In the genomic region with DNA sequence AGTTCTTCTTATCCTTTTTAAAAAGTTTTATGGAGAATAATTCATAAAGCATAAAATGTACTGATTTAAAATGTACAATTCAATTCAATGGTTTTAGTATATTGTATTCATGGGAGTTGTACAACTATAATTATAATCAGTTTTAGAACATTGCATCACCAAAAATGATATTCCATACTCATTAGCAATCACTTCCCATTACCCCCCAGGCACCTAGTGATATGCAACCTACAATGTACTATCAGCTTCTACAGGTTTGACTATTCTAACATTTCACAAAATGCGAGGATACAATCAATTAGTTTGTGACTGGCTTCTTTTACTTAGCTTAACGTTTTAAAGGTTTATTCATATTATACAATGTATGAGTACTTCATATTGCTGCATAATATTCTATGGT, we compare ENCODE assay signal across 22 cellular contexts. TPM values are rescaled to one million over a fixed set of nuclear protein-coding genes. Genes with fewer than 3 reads are reported as not detected.
"Had no signal": no experiment of that assay in that cellular context is flagged by ENCODE, and none has a peak within 500 bp of the region (broad histone marks: within the 10 kb centered on the region; RNA-seq: fewer than 3 reads in every experiment).

No MANE protein-coding gene starts in this region.

- H3K36me3 ChIP-seq: left lung, lower lobe of right lung, right atrium auricular region, sigmoid colon, tibial artery, upper lobe of left lung, uterus had no signal

- H3K4me3 Mint-ChIP-seq: dendritic cell treated with granulocyte-macrophage colony-stimulating factor and Interleukin-4, amounts not matched to agents 40 ng/mL and 50 ng/mL, for 4 days; effector memory CD8-positive, alpha-beta T cell; immature natural killer cell; memory B cell; naive thymus-derived CD8-positive, alpha-beta T cell; neural crest cell had no signal

- H3K27ac ChIP-seq: left lung, lower lobe of right lung, right atrium auricular region, sigmoid colon, upper lobe of left lung, uterus had no signal

- H3K4me3 ChIP-seq: left lung, lower lobe of right lung, right atrium auricular region, sigmoid colon, tibial artery, upper lobe of left lung, uterus had no signal

- ATAC-seq: effector memory CD8-positive, alpha-beta T cell; esophagus mucosa; left lung; lower lobe of right lung; naive thymus-derived CD8-positive, alpha-beta T cell had no signal

- DNase-seq: cerebellar nuclear complex; effector memory CD8-positive, alpha-beta T cell; immature natural killer cell; left lung; lower lobe of right lung; naive thymus-derived CD8-positive, alpha-beta T cell; sigmoid colon; small intestine; stimulated activated CD4-positive, alpha-beta T cell treated with anti-CD3 and anti-CD28 coated beads, Interleukin-12 subunit alpha, Interleukin-12 subunit beta, amount 100 ng/mL, for 4 hours; stimulated activated naive CD4-positive, alpha-beta T cell; tibial artery; upper lobe of left lung; uterus had no signal

- H3K27ac Mint-ChIP-seq: dendritic cell treated with granulocyte-macrophage colony-stimulating factor and Interleukin-4, amounts not matched to agents 40 ng/mL and 50 ng/mL, for 4 days; effector memory CD8-positive, alpha-beta T cell; immature natural killer cell; memory B cell; naive thymus-derived CD8-positive, alpha-beta T cell had no signal

- H3K27me3 ChIP-seq: left lung, right atrium auricular region, sigmoid colon, tibial artery, upper lobe of left lung, uterus had no signal

- H3K9me3 ChIP-seq: left lung, lower lobe of right lung, right atrium auricular region, sigmoid colon, tibial artery, upper lobe of left lung, uterus had no signal

- H3K27me3 Mint-ChIP-seq: dendritic cell treated with granulocyte-macrophage colony-stimulating factor and Interleukin-4, amounts not matched to agents 40 ng/mL and 50 ng/mL, for 4 days; effector memory CD8-positive, alpha-beta T cell; memory B cell had no signal

- H3K4me1 ChIP-seq: left lung, lower lobe of right lung, right atrium auricular region, sigmoid colon, tibial artery, upper lobe of left lung, uterus had no signal

- H3K36me3 Mint-ChIP-seq: immature natural killer cell; memory B cell; naive thymus-derived CD8-positive, alpha-beta T cell had no signal

- H3K9me3 Mint-ChIP-seq: dendritic cell treated with granulocyte-macrophage colony-stimulating factor and Interleukin-4, amounts not matched to agents 40 ng/mL and 50 ng/mL, for 4 days; effector memory CD8-positive, alpha-beta T cell; immature natural killer cell; memory B cell; neural crest cell had no signal

- FAIRE-seq: colon, keratinocyte, small intestine had no signal

- H3K4me1 Mint-ChIP-seq: immature natural killer cell; memory B cell; naive thymus-derived CD8-positive, alpha-beta T cell; neural crest cell had no signal

RNA-seq across cellular contexts. Expression of gene USP9Y, which starts 49.9 kb away (rescaled TPM):
- total RNA-seq: esophagus mucosa, neural crest cell, osteocyte, posterior vena cava, right atrium auricular region, uterus had no signal
- polyA plus RNA-seq: immature natural killer cell; keratinocyte; naive thymus-derived CD8-positive, alpha-beta T cell had no signal
